ENCODE assay signal across 14 cellular contexts in genomic region chr1:240687820-240688219, GRCh38.
DNase-seq lines count a peak whose midpoint lies in the region; ATAC-seq and TF ChIP-seq lines count a peak whose summit lies in the region.
"Had no signal": no experiment of that assay in that cellular context is flagged by ENCODE, and none has a peak within 500 bp of the region (broad histone marks: within the 10 kb centered on the region; RNA-seq: fewer than 3 reads in every experiment).

No MANE protein-coding gene starts in this region.

- TF ChIP-seq POLR2A in NB4 (IDR thresholded peaks at IDR 0.05; ENCODE audit: extremely low read depth, insufficient read length) = no peak

- no peaks in the 10 kb centered on the region for H4K20me1 ChIP-seq in neural progenitor cell (ENCODE audit: low read depth)

- H3K4me2 ChIP-seq in neural progenitor cell = no peak overlapping the region

- no peaks in the 10 kb centered on the region for H3K4me1 ChIP-seq in neural progenitor cell
- H3K4me1 ChIP-seq: right atrium auricular region had no signal

- no peaks in the 10 kb centered on the region for H3K79me2 ChIP-seq in neural progenitor cell (ENCODE audit: low read depth)

- no peak overlapping the region for H2AFZ ChIP-seq in neural progenitor cell (replicated peaks)

- H3F3A ChIP-seq in neural progenitor cell (ENCODE audit: low read depth) = no peaks in the 10 kb centered on the region

- no peak overlapping the region for H3K27ac Mint-ChIP-seq in neural progenitor cell
- H3K27ac Mint-ChIP-seq: dendritic cell treated with granulocyte-macrophage colony-stimulating factor and Interleukin-4, amounts not matched to agents 40 ng/mL and 50 ng/mL, for 4 days; immature natural killer cell had no signal

- H3K9me3 Mint-ChIP-seq in neural progenitor cell = no peaks in the 10 kb centered on the region
- H3K9me3 Mint-ChIP-seq: dendritic cell treated with granulocyte-macrophage colony-stimulating factor and Interleukin-4, amounts not matched to agents 40 ng/mL and 50 ng/mL, for 4 days; immature natural killer cell had no signal

- H3K36me3 Mint-ChIP-seq in neural progenitor cell = no peaks in the 10 kb centered on the region
- H3K36me3 Mint-ChIP-seq: immature natural killer cell had no signal

- no peaks in the 10 kb centered on the region for H3K27me3 ChIP-seq in neural progenitor cell
- H3K27me3 ChIP-seq: right atrium auricular region had no signal

- no peaks in the 10 kb centered on the region for H3K36me3 ChIP-seq in neural progenitor cell
- H3K36me3 ChIP-seq: right atrium auricular region had no signal

- H3K4me3 Mint-ChIP-seq in neural progenitor cell = peak overlapping the region; percentile 41
- H3K4me3 Mint-ChIP-seq: dendritic cell treated with granulocyte-macrophage colony-stimulating factor and Interleukin-4, amounts not matched to agents 40 ng/mL and 50 ng/mL, for 4 days; immature natural killer cell had no signal

- peaks cover 4% of the 10 kb centered on the region for H3K27me3 Mint-ChIP-seq in neural progenitor cell (ENCODE audit: insufficient read depth, low read depth)
- H3K27me3 Mint-ChIP-seq: dendritic cell treated with granulocyte-macrophage colony-stimulating factor and Interleukin-4, amounts not matched to agents 40 ng/mL and 50 ng/mL, for 4 days had no signal

- ATAC-seq in GM21529 (IDR thresholded peaks at IDR 0.05; ENCODE audit: unreplicated experiment) = peak; percentile 79
- no peak for ATAC-seq in HG02970 (IDR thresholded peaks at IDR 0.05; ENCODE audit: low FRiP score, unreplicated experiment)
- ATAC-seq: GM12878, Right ventricle myocardium inferior had no signal

- TF ChIP-seq CTCF in NB4 (IDR thresholded peaks at IDR 0.05; ENCODE audit: low read depth, low read length) (no peak), neural progenitor cell (IDR thresholded peaks at IDR 0.05) (no peak)

- no peaks in the 10 kb centered on the region for H3K4me1 Mint-ChIP-seq in neural progenitor cell

- no peaks in the 10 kb centered on the region for H3K9me3 ChIP-seq in neural progenitor cell (ENCODE audit: low read depth)
- H3K9me3 ChIP-seq: right atrium auricular region had no signal

- H3K27ac ChIP-seq in neural progenitor cell = no peak overlapping the region
- H3K27ac ChIP-seq: right atrium auricular region had no signal

- H3K9ac ChIP-seq in neural progenitor cell = no peak overlapping the region

- peak; percentile 7 for DNase-seq in activated CD4-positive, alpha-beta T cell treated with anti-CD3 and anti-CD28 coated beads for 48 hours
- DNase-seq in activated CD4-positive, alpha-beta T cell treated with anti-CD3 and anti-CD28 coated beads for 1 hour = no peak
- DNase-seq in NB4 (ENCODE audit: low read depth) (peak; percentile 4), neural progenitor cell (ENCODE audit: low spot score) (no peak), DMS153 treated with DMSO at 0.1 percent for 48 hours (lab: John Stamatoyannopoulos, UW; ENCODE audit: unreplicated experiment) (no peak), mucosa of gallbladder (ENCODE audit: low spot score) (no peak)
- DNase-seq: DMS53, immature natural killer cell had no signal

- H3K4me3 ChIP-seq in NB4 (ENCODE audit: low read depth, low read length) (no peak overlapping the region), neural progenitor cell (no peak overlapping the region)
- H3K4me3 ChIP-seq: GM12878, right atrium auricular region had no signal

Comparison
In these comparisons a context has a peak if more than half of its experiments do, and no peak if none do; other contexts are left out.
1. DNase-seq: peak in activated CD4-positive, alpha-beta T cell treated with anti-CD3 and anti-CD28 coated beads for 48 hours (single experiment) and NB4 (single experiment); none in activated CD4-positive, alpha-beta T cell treated with anti-CD3 and anti-CD28 coated beads for 1 hour (single experiment), neural progenitor cell (single experiment), DMS153 treated with DMSO at 0.1 percent for 48 hours (single experiment) and mucosa of gallbladder (single experiment).